In genomic region chr9:137192859-137193258, GRCh38 we compare ENCODE assay signal across 2 cellular contexts.
TF ChIP-seq lines count a peak whose summit lies in the region.

No MANE protein-coding gene starts in this region.

TF ChIP-seq in HEK293, 187 proteins besides CTCF, POLR2A, EP300 and RAD21 (continues in another document):
- no peak for TF ChIP-seq ZNF223 (tag by site-specific recombination; IDR thresholded peaks at IDR 0.05)
- TF ChIP-seq ZNF398 (tag by site-specific recombination; IDR thresholded peaks at IDR 0.05), result peak; percentile 94
- no peak for TF ChIP-seq SCRT2 (tag by site-specific recombination; IDR thresholded peaks at IDR 0.05)
- no peak for TF ChIP-seq REPIN1 (tag by site-specific recombination; IDR thresholded peaks at IDR 0.05; ENCODE audit: low read depth)
- peak; percentile 34 for TF ChIP-seq GLIS2 (tag by site-specific recombination; IDR thresholded peaks at IDR 0.05)
- no peak for TF ChIP-seq ZNF473 (tag by site-specific recombination; IDR thresholded peaks at IDR 0.05)
- TF ChIP-seq HOXC10 (CRISPR knock-in tag; IDR thresholded peaks at IDR 0.05), result no peak
- TF ChIP-seq BCL6B (tag by site-specific recombination; IDR thresholded peaks at IDR 0.05), result no peak
- TF ChIP-seq ZNF488 (tag by site-specific recombination; IDR thresholded peaks at IDR 0.05), result no peak
- TF ChIP-seq ZNF580 (tag by site-specific recombination; IDR thresholded peaks at IDR 0.05), result no peak
- TF ChIP-seq ZIC2 (tag by site-specific recombination; IDR thresholded peaks at IDR 0.05), result peak; percentile 77
- TF ChIP-seq ZNF677 (tag by site-specific recombination; IDR thresholded peaks at IDR 0.05), result no peak
- TF ChIP-seq GLIS1 (tag by site-specific recombination; IDR thresholded peaks at IDR 0.05), result 0 out of 2 replicates have a peak, but pooled peaks have one; percentile 30
- no peak for TF ChIP-seq HOXD13 (CRISPR knock-in tag; IDR thresholded peaks at IDR 0.05; ENCODE audit: borderline replicate concordance)
- TF ChIP-seq ZNF112 (tag by site-specific recombination; IDR thresholded peaks at IDR 0.05), result no peak
- no peak for TF ChIP-seq ZSCAN18 (tag by site-specific recombination; IDR thresholded peaks at IDR 0.05)
- TF ChIP-seq KLF17 (tag by site-specific recombination; IDR thresholded peaks at IDR 0.05), result no peak
- no peak for TF ChIP-seq ZNF426 (tag by site-specific recombination; IDR thresholded peaks at IDR 0.05)
- no peak for TF ChIP-seq ZNF747 (tag by site-specific recombination; IDR thresholded peaks at IDR 0.05)
- TF ChIP-seq ZSCAN4 (tag by site-specific recombination; IDR thresholded peaks at IDR 0.05), result no peak
- no peak for TF ChIP-seq ZBTB1 (tag by site-specific recombination; IDR thresholded peaks at IDR 0.05)
- TF ChIP-seq ZBTB6 (tag by site-specific recombination; IDR thresholded peaks at IDR 0.05), result 0 out of 2 replicates have a peak, but pooled peaks have one; percentile 19

TF ChIP-seq in K562, 482 proteins besides CTCF, POLR2A, EP300 and RAD21:
- TF ChIP-seq NFIC (IDR thresholded peaks at IDR 0.05) (peak; percentile 62), CREBBP (IDR thresholded peaks at IDR 0.05; ENCODE audit: low read depth, low read length) (no peak)
